Comparison of ENCODE assay signal across 15 cellular contexts in the genomic region with DNA sequence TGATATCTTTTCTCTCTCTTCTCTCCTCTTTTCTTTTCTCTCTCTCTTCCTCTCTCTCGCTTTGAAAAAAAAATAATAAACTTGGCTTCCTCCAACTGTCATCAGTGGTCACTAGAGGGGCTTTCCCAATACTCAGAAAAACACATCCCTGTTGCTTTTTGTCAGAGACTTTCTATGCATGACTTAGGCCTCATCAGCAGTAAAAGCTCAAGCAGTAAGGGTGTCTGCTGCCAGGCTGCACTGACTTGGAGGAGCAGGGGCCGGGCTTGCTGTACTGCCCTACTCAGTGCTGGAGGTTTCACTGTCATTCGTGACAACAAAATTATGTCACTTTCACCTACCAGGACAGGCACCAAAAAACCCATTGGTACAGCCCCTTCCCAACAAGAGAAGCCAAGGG.
DNase-seq lines count a peak whose midpoint lies in the region; ATAC-seq and TF ChIP-seq lines count a peak whose summit lies in the region.
"Had no signal": no experiment of that assay in that cellular context is flagged by ENCODE, and none has a peak within 500 bp of the region (broad histone marks: within the 10 kb centered on the region; RNA-seq: fewer than 3 reads in every experiment).

No MANE protein-coding gene starts in this region.

- DNase-seq in NB4 (ENCODE audit: low read depth) (peak; percentile 43), aorta (no peak), HuH-7.5 (ENCODE audit: low spot score) (no peak), C1 segment of cervical spinal cord (lab: John Stamatoyannopoulos, UW) (no peak), right lobe of liver (no peak)
- DNase-seq: BE2C, foreskin fibroblast, natural killer cell, NCI-H1436 had no signal

- TF ChIP-seq POLR2A in NB4 (IDR thresholded peaks at IDR 0.05; ENCODE audit: extremely low read depth, insufficient read length), result no peak
- no peak for TF ChIP-seq POLR2A in right lobe of liver (IDR thresholded peaks at IDR 0.05)

- H3K4me1 ChIP-seq in aorta (ENCODE audit: control insufficient read depth in 1 of 2, insufficient read depth in 2 of 2, low read length in 2 of 2) (no peaks in the 10 kb centered on the region), right lobe of liver (peaks cover 0 to 5% (median 2%) of the 10 kb centered on the region in 4 donors)

- H3K4me3 ChIP-seq in NB4 (ENCODE audit: low read depth, low read length) (no peak overlapping the region), aorta (ENCODE audit: low read length in 2 of 2) (no peak overlapping the region), right lobe of liver (no peak overlapping the region)
- H3K4me3 ChIP-seq: SK-N-MC, smooth muscle cell, vagina had no signal

- peak; percentile 74 for ATAC-seq in GM18502 (IDR thresholded peaks at IDR 0.05; ENCODE audit: poor library complexity, unreplicated experiment)
- peak; percentile 59 for ATAC-seq in GM19438 (IDR thresholded peaks at IDR 0.05; ENCODE audit: low read depth, unreplicated experiment)
- ATAC-seq in HG02870 (IDR thresholded peaks at IDR 0.05; ENCODE audit: unreplicated experiment), result peak; percentile 88
- no peak for ATAC-seq in aorta (ENCODE audit: low FRiP score)
- no peak for ATAC-seq in right lobe of liver
- ATAC-seq: natural killer cell had no signal

- H3K27me3 ChIP-seq in aorta (ENCODE audit: control insufficient read depth in 1 of 2, insufficient read depth in 2 of 2, low read length in 1 of 2) (no peaks in the 10 kb centered on the region), right lobe of liver (no peaks in the 10 kb centered on the region)
- H3K27me3 ChIP-seq: BE2C, vagina had no signal

- H3K9me3 ChIP-seq in aorta (ENCODE audit: control insufficient read depth, low read length) (no peaks in the 10 kb centered on the region), right lobe of liver (no peaks in the 10 kb centered on the region)
- H3K9me3 ChIP-seq: BE2C, vagina had no signal

- TF ChIP-seq CTCF in NB4 (IDR thresholded peaks at IDR 0.05; ENCODE audit: low read depth, low read length) (no peak), right lobe of liver (IDR thresholded peaks at IDR 0.05) (no peak)

- H3K36me3 ChIP-seq in aorta (ENCODE audit: control insufficient read depth in 1 of 2, insufficient read depth in 2 of 2, low read length in 1 of 2), result no peaks in the 10 kb centered on the region
- no peaks in the 10 kb centered on the region for H3K36me3 ChIP-seq in right lobe of liver
- H3K36me3 ChIP-seq: BE2C, vagina had no signal

- intact Hi-C loops in aorta (cut with DNase I) (no loop called here), right lobe of liver (cut with DNase I) (no loop called here)

- 76 to 83% methylated on average over 3 of the region's 3 CpGs for WGBS in aorta, 2 donors
- WGBS in right lobe of liver (ENCODE audit: insufficient coverage, low coverage, low lambda C conversion rate, missing lambda C conversion rate), result 38% methylated on average over 1 of the region's 3 CpGs

- H3K27ac ChIP-seq in aorta (ENCODE audit: low read depth in 1 of 2, low read length in 2 of 2) (no peak overlapping the region), right lobe of liver (no peak overlapping the region)
- H3K27ac ChIP-seq: SK-N-MC, vagina had no signal

Comparison
In these comparisons a context has a peak if more than half of its experiments do, and no peak if none do; other contexts are left out.
1. ATAC-seq: peak in GM18502 (single experiment), GM19438 (single experiment) and HG02870 (single experiment); none in aorta (single experiment) and right lobe of liver (0 of 4).